In the genomic region with DNA sequence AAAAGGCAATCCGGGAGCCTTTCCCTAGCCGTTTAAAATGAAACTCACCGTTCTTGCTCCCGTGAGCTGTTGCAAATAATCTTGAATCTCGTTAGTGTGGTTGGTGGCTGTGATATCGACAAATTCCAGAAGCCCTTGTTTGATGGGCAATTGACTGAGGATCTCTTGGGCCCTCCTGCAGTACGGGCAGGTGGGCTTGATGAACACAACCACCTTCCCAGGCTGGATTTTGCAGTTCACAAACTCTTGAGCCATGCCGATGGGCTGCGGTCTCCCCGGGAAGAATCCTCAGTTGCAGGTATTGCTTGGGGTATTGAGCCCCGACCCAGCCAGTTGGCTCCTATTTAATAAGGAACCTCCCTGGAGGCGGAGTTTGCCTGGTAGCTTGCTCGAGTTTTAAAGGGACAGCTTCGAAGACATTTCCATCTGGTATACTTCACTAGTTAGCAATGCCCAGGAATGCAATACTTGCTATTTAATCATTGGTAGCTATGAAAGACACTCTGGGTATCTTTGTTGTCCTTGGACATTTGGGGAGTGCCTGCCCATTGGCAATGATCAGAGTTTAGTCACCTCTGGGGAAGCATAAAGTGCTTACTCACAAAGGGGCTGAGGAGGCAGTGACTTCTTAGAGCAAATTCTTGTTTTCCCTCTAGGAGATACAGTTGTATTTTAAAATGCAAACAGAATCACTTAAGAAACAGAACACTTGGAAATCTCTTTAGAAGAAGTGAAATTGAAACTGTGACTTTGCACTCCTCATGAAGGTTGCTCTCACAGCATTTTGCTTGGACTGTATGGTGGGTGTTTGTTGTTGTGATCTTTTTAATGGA, we compare ENCODE assay signal across 1 cellular context.
TF ChIP-seq lines count a peak whose summit lies in the region.

A gene with protein sequence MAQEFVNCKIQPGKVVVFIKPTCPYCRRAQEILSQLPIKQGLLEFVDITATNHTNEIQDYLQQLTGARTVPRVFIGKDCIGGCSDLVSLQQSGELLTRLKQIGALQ (minus strand): TSS at position 319 of the 833 bp plus-strand sequence. CDS start 64 bp downstream, at position 255.

TF ChIP-seq in HepG2, 621 proteins besides CTCF, POLR2A, EP300 and RAD21 (continued from another document and continues in another):
- TF ChIP-seq, protein P1, sequence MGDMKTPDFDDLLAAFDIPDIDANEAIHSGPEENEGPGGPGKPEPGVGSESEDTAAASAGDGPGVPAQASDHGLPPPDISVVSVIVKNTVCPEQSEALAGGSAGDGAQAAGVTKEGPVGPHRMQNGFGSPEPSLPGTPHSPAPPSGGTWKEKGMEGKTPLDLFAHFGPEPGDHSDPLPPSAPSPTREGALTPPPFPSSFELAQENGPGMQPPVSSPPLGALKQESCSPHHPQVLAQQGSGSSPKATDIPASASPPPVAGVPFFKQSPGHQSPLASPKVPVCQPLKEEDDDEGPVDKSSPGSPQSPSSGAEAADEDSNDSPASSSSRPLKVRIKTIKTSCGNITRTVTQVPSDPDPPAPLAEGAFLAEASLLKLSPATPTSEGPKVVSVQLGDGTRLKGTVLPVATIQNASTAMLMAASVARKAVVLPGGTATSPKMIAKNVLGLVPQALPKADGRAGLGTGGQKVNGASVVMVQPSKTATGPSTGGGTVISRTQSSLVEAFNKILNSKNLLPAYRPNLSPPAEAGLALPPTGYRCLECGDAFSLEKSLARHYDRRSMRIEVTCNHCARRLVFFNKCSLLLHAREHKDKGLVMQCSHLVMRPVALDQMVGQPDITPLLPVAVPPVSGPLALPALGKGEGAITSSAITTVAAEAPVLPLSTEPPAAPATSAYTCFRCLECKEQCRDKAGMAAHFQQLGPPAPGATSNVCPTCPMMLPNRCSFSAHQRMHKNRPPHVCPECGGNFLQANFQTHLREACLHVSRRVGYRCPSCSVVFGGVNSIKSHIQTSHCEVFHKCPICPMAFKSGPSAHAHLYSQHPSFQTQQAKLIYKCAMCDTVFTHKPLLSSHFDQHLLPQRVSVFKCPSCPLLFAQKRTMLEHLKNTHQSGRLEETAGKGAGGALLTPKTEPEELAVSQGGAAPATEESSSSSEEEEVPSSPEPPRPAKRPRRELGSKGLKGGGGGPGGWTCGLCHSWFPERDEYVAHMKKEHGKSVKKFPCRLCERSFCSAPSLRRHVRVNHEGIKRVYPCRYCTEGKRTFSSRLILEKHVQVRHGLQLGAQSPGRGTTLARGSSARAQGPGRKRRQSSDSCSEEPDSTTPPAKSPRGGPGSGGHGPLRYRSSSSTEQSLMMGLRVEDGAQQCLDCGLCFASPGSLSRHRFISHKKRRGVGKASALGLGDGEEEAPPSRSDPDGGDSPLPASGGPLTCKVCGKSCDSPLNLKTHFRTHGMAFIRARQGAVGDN (CRISPR knock-in tag; IDR thresholded peaks at IDR 0.05) = peak; percentile 32
- TF ChIP-seq ZFX (CRISPR knock-in tag; IDR thresholded peaks at IDR 0.05; ENCODE audit: low read depth) = no peak
- TF ChIP-seq, protein P2, sequence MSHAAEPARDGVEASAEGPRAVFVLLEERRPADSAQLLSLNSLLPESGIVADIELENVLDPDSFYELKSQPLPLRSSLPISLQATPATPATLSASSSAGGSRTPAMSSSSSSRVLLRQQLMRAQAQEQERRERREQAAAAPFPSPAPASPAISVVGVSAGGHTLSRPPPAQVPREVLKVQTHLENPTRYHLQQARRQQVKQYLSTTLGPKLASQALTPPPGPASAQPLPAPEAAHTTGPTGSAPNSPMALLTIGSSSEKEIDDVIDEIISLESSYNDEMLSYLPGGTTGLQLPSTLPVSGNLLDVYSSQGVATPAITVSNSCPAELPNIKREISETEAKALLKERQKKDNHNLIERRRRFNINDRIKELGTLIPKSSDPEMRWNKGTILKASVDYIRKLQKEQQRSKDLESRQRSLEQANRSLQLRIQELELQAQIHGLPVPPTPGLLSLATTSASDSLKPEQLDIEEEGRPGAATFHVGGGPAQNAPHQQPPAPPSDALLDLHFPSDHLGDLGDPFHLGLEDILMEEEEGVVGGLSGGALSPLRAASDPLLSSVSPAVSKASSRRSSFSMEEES (CRISPR knock-in tag; IDR thresholded peaks at IDR 0.05) = no peak
- TF ChIP-seq, protein P3, sequence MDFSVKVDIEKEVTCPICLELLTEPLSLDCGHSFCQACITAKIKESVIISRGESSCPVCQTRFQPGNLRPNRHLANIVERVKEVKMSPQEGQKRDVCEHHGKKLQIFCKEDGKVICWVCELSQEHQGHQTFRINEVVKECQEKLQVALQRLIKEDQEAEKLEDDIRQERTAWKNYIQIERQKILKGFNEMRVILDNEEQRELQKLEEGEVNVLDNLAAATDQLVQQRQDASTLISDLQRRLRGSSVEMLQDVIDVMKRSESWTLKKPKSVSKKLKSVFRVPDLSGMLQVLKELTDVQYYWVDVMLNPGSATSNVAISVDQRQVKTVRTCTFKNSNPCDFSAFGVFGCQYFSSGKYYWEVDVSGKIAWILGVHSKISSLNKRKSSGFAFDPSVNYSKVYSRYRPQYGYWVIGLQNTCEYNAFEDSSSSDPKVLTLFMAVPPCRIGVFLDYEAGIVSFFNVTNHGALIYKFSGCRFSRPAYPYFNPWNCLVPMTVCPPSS (IDR thresholded peaks at IDR 0.05) = no peak
- TF ChIP-seq ZNF720 (CRISPR knock-in tag; IDR thresholded peaks at IDR 0.05) = no peak
- peak; percentile 56; the same call in 1 of the 2 replicates for TF ChIP-seq RBFOX2 (IDR thresholded peaks at IDR 0.05; ENCODE audit: low read depth, low read length)
- peak; percentile 41; the same call in 1 of the 2 replicates for TF ChIP-seq ZMYM4 (CRISPR knock-in tag; IDR thresholded peaks at IDR 0.05)
- no peak for TF ChIP-seq ZNF180 (CRISPR knock-in tag; IDR thresholded peaks at IDR 0.05; ENCODE audit: borderline replicate concordance, low read depth)
- TF ChIP-seq ZNF24 (IDR thresholded peaks at IDR 0.05) = no peak
- TF ChIP-seq JUN (CRISPR knock-in tag; IDR thresholded peaks at IDR 0.05) = no peak
- TF ChIP-seq ARNTL (CRISPR knock-in tag; IDR thresholded peaks at IDR 0.05) = no peak
- no peak for TF ChIP-seq RXRA (CRISPR knock-in tag; IDR thresholded peaks at IDR 0.05)
- TF ChIP-seq, protein P4, sequence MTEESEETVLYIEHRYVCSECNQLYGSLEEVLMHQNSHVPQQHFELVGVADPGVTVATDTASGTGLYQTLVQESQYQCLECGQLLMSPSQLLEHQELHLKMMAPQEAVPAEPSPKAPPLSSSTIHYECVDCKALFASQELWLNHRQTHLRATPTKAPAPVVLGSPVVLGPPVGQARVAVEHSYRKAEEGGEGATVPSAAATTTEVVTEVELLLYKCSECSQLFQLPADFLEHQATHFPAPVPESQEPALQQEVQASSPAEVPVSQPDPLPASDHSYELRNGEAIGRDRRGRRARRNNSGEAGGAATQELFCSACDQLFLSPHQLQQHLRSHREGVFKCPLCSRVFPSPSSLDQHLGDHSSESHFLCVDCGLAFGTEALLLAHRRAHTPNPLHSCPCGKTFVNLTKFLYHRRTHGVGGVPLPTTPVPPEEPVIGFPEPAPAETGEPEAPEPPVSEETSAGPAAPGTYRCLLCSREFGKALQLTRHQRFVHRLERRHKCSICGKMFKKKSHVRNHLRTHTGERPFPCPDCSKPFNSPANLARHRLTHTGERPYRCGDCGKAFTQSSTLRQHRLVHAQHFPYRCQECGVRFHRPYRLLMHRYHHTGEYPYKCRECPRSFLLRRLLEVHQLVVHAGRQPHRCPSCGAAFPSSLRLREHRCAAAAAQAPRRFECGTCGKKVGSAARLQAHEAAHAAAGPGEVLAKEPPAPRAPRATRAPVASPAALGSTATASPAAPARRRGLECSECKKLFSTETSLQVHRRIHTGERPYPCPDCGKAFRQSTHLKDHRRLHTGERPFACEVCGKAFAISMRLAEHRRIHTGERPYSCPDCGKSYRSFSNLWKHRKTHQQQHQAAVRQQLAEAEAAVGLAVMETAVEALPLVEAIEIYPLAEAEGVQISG (CRISPR knock-in tag; IDR thresholded peaks at IDR 0.05) = no peak; the same call in 1 of the 2 replicates
- 0 out of 2 replicates have a peak, but pooled peaks have one; percentile 9 for TF ChIP-seq HMG20A (CRISPR knock-in tag; IDR thresholded peaks at IDR 0.05; ENCODE audit: borderline replicate concordance)
- no peak for TF ChIP-seq ZNF431 (CRISPR knock-in tag; IDR thresholded peaks at IDR 0.05; ENCODE audit: borderline replicate concordance, low read depth)
- no peak for TF ChIP-seq SMC3 (IDR thresholded peaks at IDR 0.05; ENCODE audit: low read length)
- no peak for TF ChIP-seq TRIM24 (CRISPR knock-in tag; IDR thresholded peaks at IDR 0.05)
- TF ChIP-seq SOX6 (IDR thresholded peaks at IDR 0.05) = no peak
- 0 out of 2 replicates have a peak, but pooled peaks have one; percentile 41 for TF ChIP-seq SOX6 (CRISPR knock-in tag; IDR thresholded peaks at IDR 0.05)
- TF ChIP-seq, protein P5, sequence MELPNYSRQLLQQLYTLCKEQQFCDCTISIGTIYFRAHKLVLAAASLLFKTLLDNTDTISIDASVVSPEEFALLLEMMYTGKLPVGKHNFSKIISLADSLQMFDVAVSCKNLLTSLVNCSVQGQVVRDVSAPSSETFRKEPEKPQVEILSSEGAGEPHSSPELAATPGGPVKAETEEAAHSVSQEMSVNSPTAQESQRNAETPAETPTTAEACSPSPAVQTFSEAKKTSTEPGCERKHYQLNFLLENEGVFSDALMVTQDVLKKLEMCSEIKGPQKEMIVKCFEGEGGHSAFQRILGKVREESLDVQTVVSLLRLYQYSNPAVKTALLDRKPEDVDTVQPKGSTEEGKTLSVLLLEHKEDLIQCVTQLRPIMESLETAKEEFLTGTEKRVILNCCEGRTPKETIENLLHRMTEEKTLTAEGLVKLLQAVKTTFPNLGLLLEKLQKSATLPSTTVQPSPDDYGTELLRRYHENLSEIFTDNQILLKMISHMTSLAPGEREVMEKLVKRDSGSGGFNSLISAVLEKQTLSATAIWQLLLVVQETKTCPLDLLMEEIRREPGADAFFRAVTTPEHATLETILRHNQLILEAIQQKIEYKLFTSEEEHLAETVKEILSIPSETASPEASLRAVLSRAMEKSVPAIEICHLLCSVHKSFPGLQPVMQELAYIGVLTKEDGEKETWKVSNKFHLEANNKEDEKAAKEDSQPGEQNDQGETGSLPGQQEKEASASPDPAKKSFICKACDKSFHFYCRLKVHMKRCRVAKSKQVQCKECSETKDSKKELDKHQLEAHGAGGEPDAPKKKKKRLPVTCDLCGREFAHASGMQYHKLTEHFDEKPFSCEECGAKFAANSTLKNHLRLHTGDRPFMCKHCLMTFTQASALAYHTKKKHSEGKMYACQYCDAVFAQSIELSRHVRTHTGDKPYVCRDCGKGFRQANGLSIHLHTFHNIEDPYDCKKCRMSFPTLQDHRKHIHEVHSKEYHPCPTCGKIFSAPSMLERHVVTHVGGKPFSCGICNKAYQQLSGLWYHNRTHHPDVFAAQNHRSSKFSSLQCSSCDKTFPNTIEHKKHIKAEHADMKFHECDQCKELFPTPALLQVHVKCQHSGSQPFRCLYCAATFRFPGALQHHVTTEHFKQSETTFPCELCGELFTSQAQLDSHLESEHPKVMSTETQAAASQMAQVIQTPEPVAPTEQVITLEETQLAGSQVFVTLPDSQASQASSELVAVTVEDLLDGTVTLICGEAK (IDR thresholded peaks at IDR 0.05) = no peak
- TF ChIP-seq, protein P5 (CRISPR knock-in tag; IDR thresholded peaks at IDR 0.05) = 0 out of 2 replicates have a peak, but pooled peaks have one; percentile 44
- TF ChIP-seq, protein P6, sequence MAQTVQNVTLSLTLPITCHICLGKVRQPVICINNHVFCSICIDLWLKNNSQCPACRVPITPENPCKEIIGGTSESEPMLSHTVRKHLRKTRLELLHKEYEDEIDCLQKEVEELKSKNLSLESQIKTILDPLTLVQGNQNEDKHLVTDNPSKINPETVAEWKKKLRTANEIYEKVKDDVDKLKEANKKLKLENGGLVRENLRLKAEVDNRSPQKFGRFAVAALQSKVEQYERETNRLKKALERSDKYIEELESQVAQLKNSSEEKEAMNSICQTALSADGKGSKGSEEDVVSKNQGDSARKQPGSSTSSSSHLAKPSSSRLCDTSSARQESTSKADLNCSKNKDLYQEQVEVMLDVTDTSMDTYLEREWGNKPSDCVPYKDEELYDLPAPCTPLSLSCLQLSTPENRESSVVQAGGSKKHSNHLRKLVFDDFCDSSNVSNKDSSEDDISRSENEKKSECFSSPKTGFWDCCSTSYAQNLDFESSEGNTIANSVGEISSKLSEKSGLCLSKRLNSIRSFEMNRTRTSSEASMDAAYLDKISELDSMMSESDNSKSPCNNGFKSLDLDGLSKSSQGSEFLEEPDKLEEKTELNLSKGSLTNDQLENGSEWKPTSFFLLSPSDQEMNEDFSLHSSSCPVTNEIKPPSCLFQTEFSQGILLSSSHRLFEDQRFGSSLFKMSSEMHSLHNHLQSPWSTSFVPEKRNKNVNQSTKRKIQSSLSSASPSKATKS (CRISPR knock-in tag; IDR thresholded peaks at IDR 0.05) = 0 out of 2 replicates have a peak, but pooled peaks have one; percentile 50
- TF ChIP-seq, protein P7, sequence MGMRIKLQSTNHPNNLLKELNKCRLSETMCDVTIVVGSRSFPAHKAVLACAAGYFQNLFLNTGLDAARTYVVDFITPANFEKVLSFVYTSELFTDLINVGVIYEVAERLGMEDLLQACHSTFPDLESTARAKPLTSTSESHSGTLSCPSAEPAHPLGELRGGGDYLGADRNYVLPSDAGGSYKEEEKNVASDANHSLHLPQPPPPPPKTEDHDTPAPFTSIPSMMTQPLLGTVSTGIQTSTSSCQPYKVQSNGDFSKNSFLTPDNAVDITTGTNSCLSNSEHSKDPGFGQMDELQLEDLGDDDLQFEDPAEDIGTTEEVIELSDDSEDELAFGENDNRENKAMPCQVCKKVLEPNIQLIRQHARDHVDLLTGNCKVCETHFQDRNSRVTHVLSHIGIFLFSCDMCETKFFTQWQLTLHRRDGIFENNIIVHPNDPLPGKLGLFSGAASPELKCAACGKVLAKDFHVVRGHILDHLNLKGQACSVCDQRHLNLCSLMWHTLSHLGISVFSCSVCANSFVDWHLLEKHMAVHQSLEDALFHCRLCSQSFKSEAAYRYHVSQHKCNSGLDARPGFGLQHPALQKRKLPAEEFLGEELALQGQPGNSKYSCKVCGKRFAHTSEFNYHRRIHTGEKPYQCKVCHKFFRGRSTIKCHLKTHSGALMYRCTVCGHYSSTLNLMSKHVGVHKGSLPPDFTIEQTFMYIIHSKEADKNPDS (CRISPR knock-in tag; IDR thresholded peaks at IDR 0.05) = no peak
